Comparison of ENCODE assay signal across 17 cellular contexts in the genomic region with DNA sequence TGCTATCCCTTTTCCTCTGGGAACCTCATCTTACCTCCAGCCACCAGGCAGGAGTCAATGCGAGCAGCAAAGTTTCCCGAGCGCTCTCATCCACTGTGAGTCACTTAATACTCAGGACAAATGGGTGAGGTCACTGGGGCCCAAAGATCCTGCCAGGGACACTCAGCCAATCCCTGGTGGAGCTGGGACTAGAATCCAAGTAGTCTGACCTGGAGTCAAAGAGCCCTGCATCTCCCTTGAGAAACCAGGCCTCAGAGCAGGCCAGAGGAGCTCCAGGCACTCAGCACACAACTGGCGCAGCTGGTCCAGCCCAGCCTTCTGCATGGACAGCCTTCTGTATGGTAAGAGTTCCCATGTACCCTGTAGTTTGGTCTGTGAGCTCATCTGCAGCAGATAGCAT.
DNase-seq lines count a peak whose midpoint lies in the region; ATAC-seq, FAIRE-seq and TF ChIP-seq lines count a peak whose summit lies in the region.
"Had no signal": no experiment of that assay in that cellular context is flagged by ENCODE, and none has a peak within 500 bp of the region (broad histone marks: within the 10 kb centered on the region; RNA-seq: fewer than 3 reads in every experiment).

No MANE protein-coding gene starts in this region.

- H4K20me1 ChIP-seq in astrocyte (ENCODE audit: insufficient read depth, low read length) = peaks cover 68% of the 10 kb centered on the region

- no peaks in the 10 kb centered on the region for H3K9me3 ChIP-seq in astrocyte (ENCODE audit: insufficient read depth, low read depth, low read length)
- H3K9me3 ChIP-seq: ascending aorta, Peyer's patch had no signal

- peaks cover 6% of the 10 kb centered on the region for H3K9me3 Mint-ChIP-seq in astrocyte (ENCODE audit: unreplicated experiment)
- no peaks in the 10 kb centered on the region for H3K9me3 Mint-ChIP-seq in stimulated activated memory B cell treated with anti-CD40 and anti-IgM and Interleukin-4, amounts not matched to agents 10 μg/mL and 1 μg/mL and 100 μg/mL, for 72 hours
- H3K9me3 Mint-ChIP-seq in activated T-cell treated with anti-CD3 and anti-CD28 coated beads, Interleukin-2, amount 50 U/mL, for 72 hours = no peaks in the 10 kb centered on the region
- H3K9me3 Mint-ChIP-seq: activated T-helper 2 cell treated with anti-CD3 and anti-CD28 coated beads, Interferon-gamma antibody, Interleukin-2, Interleukin-4, amounts not matched to agents 10 μg/mL and 5 μg/mL and 100 μg/mL, durations not matched to agents 14 hours and 24 hours and 36 hours had no signal

- H3K27me3 Mint-ChIP-seq in astrocyte (ENCODE audit: low read depth, unreplicated experiment) = peaks cover 15% of the 10 kb centered on the region
- peaks cover 45% of the 10 kb centered on the region for H3K27me3 Mint-ChIP-seq in stimulated activated memory B cell treated with anti-CD40 and anti-IgM and Interleukin-4, amounts not matched to agents 10 μg/mL and 1 μg/mL and 100 μg/mL, for 72 hours
- no peaks in the 10 kb centered on the region for H3K27me3 Mint-ChIP-seq in activated T-cell treated with anti-CD3 and anti-CD28 coated beads, Interleukin-2, amount 50 U/mL, for 72 hours (ENCODE audit: low read depth)

- no peak overlapping the region for H3K4me2 ChIP-seq in astrocyte (ENCODE audit: low read length)

- no peak overlapping the region for H3K9ac ChIP-seq in astrocyte (ENCODE audit: low read length)

- TF ChIP-seq CTCF in AG10803 (conservative IDR thresholded peaks at IDR 0.05; ENCODE audit: low read length) (no peak), astrocyte (IDR thresholded peaks at IDR 0.05; ENCODE audit: insufficient read depth, low read depth, low read length) (no peak)

- no peaks in the 10 kb centered on the region for H3K79me2 ChIP-seq in astrocyte (ENCODE audit: insufficient read depth, low read length)

- H3K36me3 ChIP-seq in astrocyte (ENCODE audit: insufficient read depth, low read length) = peaks cover 12% of the 10 kb centered on the region
- H3K36me3 ChIP-seq: Peyer's patch had no signal

- H3K4me3 ChIP-seq in AG10803 (ENCODE audit: low read length) (no peak overlapping the region), astrocyte (ENCODE audit: insufficient read depth, low read depth, low read length) (no peak overlapping the region)
- H3K4me3 ChIP-seq: ascending aorta, Peyer's patch had no signal

- H3K27ac ChIP-seq in astrocyte (ENCODE audit: low read depth, low read length) = no peak overlapping the region
- H3K27ac ChIP-seq: ascending aorta, Peyer's patch had no signal

- no peak for FAIRE-seq in astrocyte (lab: Jason Lieb, UNC)
- FAIRE-seq: D721Med, keratinocyte had no signal

- peaks cover 4% of the 10 kb centered on the region for H3K36me3 Mint-ChIP-seq in astrocyte (ENCODE audit: low read depth, unreplicated experiment)
- no peaks in the 10 kb centered on the region for H3K36me3 Mint-ChIP-seq in stimulated activated memory B cell treated with anti-CD40 and anti-IgM and Interleukin-4, amounts not matched to agents 10 μg/mL and 1 μg/mL and 100 μg/mL, for 72 hours
- no peaks in the 10 kb centered on the region for H3K36me3 Mint-ChIP-seq in activated T-cell treated with anti-CD3 and anti-CD28 coated beads, Interleukin-2, amount 50 U/mL, for 72 hours (ENCODE audit: insufficient read depth in 2 of 2)

- no peak overlapping the region for H2AFZ ChIP-seq in astrocyte (ENCODE audit: low read depth, low read length)

- no peak overlapping the region for H3K4me3 Mint-ChIP-seq in astrocyte (ENCODE audit: unreplicated experiment)
- no peak overlapping the region for H3K4me3 Mint-ChIP-seq in stimulated activated memory B cell treated with anti-CD40 and anti-IgM and Interleukin-4, amounts not matched to agents 10 μg/mL and 1 μg/mL and 100 μg/mL, for 72 hours
- H3K4me3 Mint-ChIP-seq in activated T-cell treated with anti-CD3 and anti-CD28 coated beads, Interleukin-2, amount 50 U/mL, for 72 hours = no peak overlapping the region

- H3K4me1 Mint-ChIP-seq in astrocyte (ENCODE audit: low read depth, unreplicated experiment) = peaks cover 6% of the 10 kb centered on the region
- H3K4me1 Mint-ChIP-seq in stimulated activated memory B cell treated with anti-CD40 and anti-IgM and Interleukin-4, amounts not matched to agents 10 μg/mL and 1 μg/mL and 100 μg/mL, for 72 hours = no peaks in the 10 kb centered on the region
- no peaks in the 10 kb centered on the region for H3K4me1 Mint-ChIP-seq in activated T-cell treated with anti-CD3 and anti-CD28 coated beads, Interleukin-2, amount 50 U/mL, for 72 hours (ENCODE audit: low read depth)

- DNase-seq in AG10803 (ENCODE audit: low read depth) (peak; percentile 53), HCEC 1CT (peak; percentile 67), astrocyte (ENCODE audit: low read depth) (peak; percentile 38), hepatic stellate cell (ENCODE audit: low spot score) (peak; percentile 89), NCI-H187 treated with DMSO at 0.1 percent for 48 hours (lab: John Stamatoyannopoulos, UW) (no peak), NCI-H2196 treated with DMSO at 0.1 percent for 48 hours (lab: John Stamatoyannopoulos, UW; ENCODE audit: unreplicated experiment) (no peak)
- no peak for DNase-seq in activated T-cell treated with anti-CD3 and anti-CD28 coated beads, Interleukin-2, amount 50 U/mL, for 72 hours
- DNase-seq: NCI-H1694 treated with DMSO at 0.1 percent for 48 hours; NCI-H526; stimulated activated CD4-positive, alpha-beta T cell treated with anti-CD3 and anti-CD28 coated beads, Interleukin-12 subunit alpha, Interleukin-12 subunit beta, amount 100 ng/mL, for 4 hours; T-helper 2 cell had no signal

- no peak for ATAC-seq in stimulated activated memory B cell treated with anti-CD40 and anti-IgM and Interleukin-4, amounts not matched to agents 10 μg/mL and 1 μg/mL and 100 μg/mL, for 72 hours
- no peak for ATAC-seq in activated T-cell treated with anti-CD3 and anti-CD28 coated beads, Interleukin-2, amount 50 U/mL, for 72 hours (replicated peaks in 1 of 2)

- no peaks in the 10 kb centered on the region for H3K27me3 ChIP-seq in astrocyte (ENCODE audit: insufficient read depth, low read length)
- H3K27me3 ChIP-seq: ascending aorta, Peyer's patch had no signal

- no peak overlapping the region for H3K27ac Mint-ChIP-seq in astrocyte (ENCODE audit: unreplicated experiment)
- no peak overlapping the region for H3K27ac Mint-ChIP-seq in stimulated activated memory B cell treated with anti-CD40 and anti-IgM and Interleukin-4, amounts not matched to agents 10 μg/mL and 1 μg/mL and 100 μg/mL, for 72 hours
- no peak overlapping the region for H3K27ac Mint-ChIP-seq in activated T-cell treated with anti-CD3 and anti-CD28 coated beads, Interleukin-2, amount 50 U/mL, for 72 hours
- H3K27ac Mint-ChIP-seq: activated T-helper 2 cell treated with anti-CD3 and anti-CD28 coated beads, Interferon-gamma antibody, Interleukin-2, Interleukin-4, amounts not matched to agents 10 μg/mL and 5 μg/mL and 100 μg/mL, durations not matched to agents 14 hours and 24 hours and 36 hours had no signal

- peaks cover 11% of the 10 kb centered on the region for H3K4me1 ChIP-seq in astrocyte (ENCODE audit: insufficient read depth, low read length)
- H3K4me1 ChIP-seq: Peyer's patch had no signal

Comparison
In these comparisons a context has a peak if more than half of its experiments do, and no peak if none do; other contexts are left out.
1. DNase-seq: peak in AG10803 (single experiment), HCEC 1CT (single experiment), astrocyte (single experiment) and hepatic stellate cell (single experiment); none in NCI-H187 treated with DMSO at 0.1 percent for 48 hours (single experiment), activated T-cell treated with anti-CD3 and anti-CD28 coated beads, Interleukin-2, amount 50 U/mL, for 72 hours (0 of 2) and NCI-H2196 treated with DMSO at 0.1 percent for 48 hours (single experiment).